ENCODE assay signal across 16 cellular contexts in genomic region chr11:130638624-130639023, GRCh38.
DNase-seq lines count a peak whose midpoint lies in the region; ATAC-seq and TF ChIP-seq lines count a peak whose summit lies in the region.
"Had no signal": no experiment of that assay in that cellular context is flagged by ENCODE, and none has a peak within 500 bp of the region (broad histone marks: within the 10 kb centered on the region; RNA-seq: fewer than 3 reads in every experiment).

No MANE protein-coding gene starts in this region.

- H3K79me1 ChIP-seq in neuronal stem cell (ENCODE audit: low read depth, low read length), result no peaks in the 10 kb centered on the region

- H4K20me1 ChIP-seq in PC-3 (ENCODE audit: low read length) (no peaks in the 10 kb centered on the region), hepatocyte (ENCODE audit: insufficient read depth, poor library complexity, severe bottlenecking) (no peaks in the 10 kb centered on the region)

- peaks cover 17% of the 10 kb centered on the region for H3F3A ChIP-seq in PC-3 (ENCODE audit: low read length, unreplicated experiment)

- H3K9me2 ChIP-seq in PC-3 (replicated peaks; ENCODE audit: low read length) (no peaks in the 10 kb centered on the region), hepatocyte (replicated peaks; ENCODE audit: insufficient read depth) (no peaks in the 10 kb centered on the region)

- intact Hi-C loops in PC-3 (cut with micrococcal nuclease) (loop anchor here (5.0 to 10.0 kb wide), 2 partner anchors 106 to 209 kb away; no protein-coding TSS in a partner anchor), prostate gland (cut with DNase I) (loop anchor here (5.0 kb wide), 1 partner anchor 34 kb away; no protein-coding TSS in a partner anchor), heart right ventricle (cut with DNase I) (no loop called here)

- peaks cover 50% of the 10 kb centered on the region for H3K4me1 ChIP-seq in PC-3 (ENCODE audit: insufficient read depth, low read length)
- peaks cover 23% of the 10 kb centered on the region for H3K4me1 ChIP-seq in hepatocyte (ENCODE audit: insufficient read depth)
- no peaks in the 10 kb centered on the region for H3K4me1 ChIP-seq in prostate gland (replicated peaks)
- H3K4me1 ChIP-seq in neuronal stem cell (ENCODE audit: control insufficient read depth in 2 of 2, insufficient read depth in 1 of 2, low read depth in 1 of 2, low read length in 2 of 2), result peaks cover 3 to 5% of the 10 kb centered on the region in 2 donors
- peaks cover 0 to 18% (median 7%) of the 10 kb centered on the region in 9 donors for H3K4me1 ChIP-seq in heart right ventricle
- H3K4me1 ChIP-seq: BE2C had no signal

- H4K91ac ChIP-seq in neuronal stem cell (ENCODE audit: low read depth, low read length, poor library complexity), result no peak overlapping the region

- CTCF ChIA-PET in PC-3 (lab: Charles Lee), result no interaction called here

- H3K27me3 ChIP-seq in PC-3 (ENCODE audit: low read length) (no peaks in the 10 kb centered on the region), hepatocyte (no peaks in the 10 kb centered on the region), prostate gland (replicated peaks; ENCODE audit: insufficient read depth) (no peaks in the 10 kb centered on the region), neuronal stem cell (ENCODE audit: control insufficient read depth in 3 of 3, insufficient read depth in 3 of 3, low read depth in 1 of 3, low read length in 3 of 3) (no peaks in the 10 kb centered on the region), heart right ventricle (no peaks in the 10 kb centered on the region)
- H3K27me3 ChIP-seq: BE2C had no signal

- POLR2A ChIA-PET in PC-3 (lab: Charles Lee; ENCODE audit: unreplicated experiment), result no interaction called here

- H3K4me3 ChIP-seq in PC-3 (ENCODE audit: low read length), result no peak overlapping the region
- H3K4me3 ChIP-seq in hepatocyte, result no peak overlapping the region
- no peak overlapping the region for H3K4me3 ChIP-seq in prostate gland
- H3K4me3 ChIP-seq in neuronal stem cell (ENCODE audit: low read length in 2 of 2), result no peak overlapping the region
- H3K4me3 ChIP-seq in heart right ventricle, result no peak overlapping the region
- H3K4me3 ChIP-seq: GM23338 had no signal

- no peak overlapping the region for H4K8ac ChIP-seq in neuronal stem cell (ENCODE audit: low read depth, low read length)

- no peak for TF ChIP-seq POLR2A in prostate gland (IDR thresholded peaks at IDR 0.05)

- peak overlapping the region; percentile 93; the same call in 1 of the 2 replicates for H3K9ac ChIP-seq in PC-3 (ENCODE audit: low read length)
- H3K9ac ChIP-seq in neuronal stem cell (ENCODE audit: low read depth, low read length, poor library complexity), result no peak overlapping the region

- H2AK5ac ChIP-seq in neuronal stem cell (ENCODE audit: low read depth, low read length), result no peak overlapping the region

- H3K79me2 ChIP-seq in PC-3 (ENCODE audit: low read length), result peaks cover 15% of the 10 kb centered on the region; the same call in 1 of the 2 replicates
- no peaks in the 10 kb centered on the region for H3K79me2 ChIP-seq in hepatocyte

- H3K36me3 ChIP-seq in PC-3 (ENCODE audit: low read depth, low read length) (no peaks in the 10 kb centered on the region), hepatocyte (replicated peaks; ENCODE audit: insufficient read depth, low read depth) (no peaks in the 10 kb centered on the region), prostate gland (no peaks in the 10 kb centered on the region), neuronal stem cell (replicated peaks in 1 of 2; ENCODE audit: control insufficient read depth in 2 of 2, insufficient read depth in 2 of 2, low read length in 2 of 2) (no peaks in the 10 kb centered on the region), heart right ventricle (no peaks in the 10 kb centered on the region)
- H3K36me3 ChIP-seq: BE2C had no signal

- BruUV-seq in PC-3 (replicated peaks; lab: Mats Ljungman, UMichigan), result no TSS peak

- TF ChIP-seq CTCF in C4-2B (conservative IDR thresholded peaks at IDR 0.05) (no peak), PC-3 (conservative IDR thresholded peaks at IDR 0.05; ENCODE audit: low read depth, low read length) (no peak), hepatocyte (IDR thresholded peaks at IDR 0.05; ENCODE audit: poor library complexity) (no peak), prostate gland (IDR thresholded peaks at IDR 0.05) (no peak), heart right ventricle (IDR thresholded peaks at IDR 0.05) (no peak)

- no peak overlapping the region for H3K18ac ChIP-seq in neuronal stem cell (ENCODE audit: low read length)

- ATAC-seq in PC-3 (no peak), heart right ventricle (no peak)
- ATAC-seq: GM23338 had no signal

- DNase-seq in PC-3, result no peak
- no peak for DNase-seq in hepatocyte (ENCODE audit: low spot score)
- peak; percentile 42 for DNase-seq in prostate gland (ENCODE audit: low spot score)
- DNase-seq in neuronal stem cell (ENCODE audit: low spot score), result no peak
- no peak for DNase-seq in heart right ventricle
- DNase-seq in T1000 (lab: John Stamatoyannopoulos, UW), result no peak
- DNase-seq: ACHN; BE2C; C1 segment of cervical spinal cord; Caco-2; CD4-positive, alpha-beta T cell; DMS79; GDM1; HCEC 1CT had no signal

- H2BK5ac ChIP-seq in neuronal stem cell (ENCODE audit: low read length), result no peak overlapping the region

- H2AFZ ChIP-seq in PC-3 (ENCODE audit: low read length) (no peak overlapping the region), hepatocyte (no peak overlapping the region), neuronal stem cell (ENCODE audit: low read length) (no peak overlapping the region)
- H2AFZ ChIP-seq: GM23338 had no signal

- H2BK15ac ChIP-seq in neuronal stem cell (ENCODE audit: low read length), result no peak overlapping the region

- H3K4me2 ChIP-seq in PC-3 (ENCODE audit: low read length) (no peak overlapping the region), hepatocyte (no peak overlapping the region), neuronal stem cell (ENCODE audit: insufficient read depth, low read length, poor library complexity, severe bottlenecking) (no peak overlapping the region)
- H3K4me2 ChIP-seq: GM23338 had no signal

- H2BK120ac ChIP-seq in neuronal stem cell (ENCODE audit: low read depth, low read length), result no peak overlapping the region

- H3K9me3 ChIP-seq in PC-3 (ENCODE audit: low read length) (no peaks in the 10 kb centered on the region), hepatocyte (ENCODE audit: low read depth) (no peaks in the 10 kb centered on the region), prostate gland (no peaks in the 10 kb centered on the region), neuronal stem cell (replicated peaks in 1 of 2; ENCODE audit: control insufficient read depth in 2 of 2, insufficient read depth in 1 of 2, low read depth in 1 of 2, low read length in 2 of 2) (no peaks in the 10 kb centered on the region), heart right ventricle (no peaks in the 10 kb centered on the region)
- H3K9me3 ChIP-seq: BE2C, Caco-2 had no signal

- H3K27ac ChIP-seq in C4-2B (peak overlapping the region; percentile 58), PC-3 (ENCODE audit: low read length) (peak overlapping the region; percentile 97), hepatocyte (peak overlapping the region; percentile 32), prostate gland (peak overlapping the region; percentile 32 to 60), neuronal stem cell (replicated peaks; ENCODE audit: low read length) (no peak overlapping the region), heart right ventricle (no peak overlapping the region)

- H3K4ac ChIP-seq in neuronal stem cell (ENCODE audit: low read length), result no peak overlapping the region

- WGBS in hepatocyte (ENCODE audit: low lambda C conversion rate, missing lambda C conversion rate), result 83% methylated on average over 3 of the region's 3 CpGs
- WGBS in prostate gland, result 50% methylated on average over 3 of the region's 3 CpGs
- no CpG with 5 or more reads among the region's 3 CpGs for WGBS in neuronal stem cell (ENCODE audit: extremely low coverage in 2 of 2, insufficient read length in 2 of 2, insufficient replicate concordance in 1 of 2), 2 donors
- 90 to 96% methylated on average over 3 of the region's 3 CpGs for WGBS in heart right ventricle, 2 donors

- no peak overlapping the region for H2BK12ac ChIP-seq in neuronal stem cell (ENCODE audit: low read length)

- H3K14ac ChIP-seq in neuronal stem cell (ENCODE audit: low read length), result no peak overlapping the region

- no peak overlapping the region for H3K23ac ChIP-seq in neuronal stem cell (ENCODE audit: low read depth, low read length, poor library complexity)

Comparison
In these comparisons a context has a peak if more than half of its experiments do, and no peak if none do; other contexts are left out.
1. H3K27ac ChIP-seq: peak in C4-2B (single experiment), PC-3 (single experiment), hepatocyte (single experiment) and prostate gland (2 of 2); none in neuronal stem cell (single experiment) and heart right ventricle (0 of 10).
2. intact Hi-C loops: an anchor here in PC-3 (5.0 to 10.0 kb wide) and prostate gland (5.0 kb wide); none called in heart right ventricle.